ENCODE assay signal across 17 cellular contexts in genomic region chr11:76614471-76615183, GRCh38. TPM values are rescaled to one million over a fixed set of nuclear protein-coding genes. Genes with fewer than 3 reads are reported as not detected.
DNase-seq lines count a peak whose midpoint lies in the region; ATAC-seq, FAIRE-seq and TF ChIP-seq lines count a peak whose summit lies in the region.
"Had no signal": no experiment of that assay in that cellular context is flagged by ENCODE, and none has a peak within 500 bp of the region (broad histone marks: within the 10 kb centered on the region; RNA-seq: fewer than 3 reads in every experiment).

No MANE protein-coding gene starts in this region.

- H3K4me3 ChIP-seq in A549 (no peak overlapping the region), ascending aorta (no peak overlapping the region), fibroblast of the aortic adventitia (ENCODE audit: low read depth, low read length) (no peak overlapping the region), MM.1S (ENCODE audit: low read length) (no peak overlapping the region)
- H3K4me3 ChIP-seq: tibial nerve had no signal

- peaks cover 34% of the 10 kb centered on the region for H3K4me1 Mint-ChIP-seq in osteocyte (ENCODE audit: unreplicated experiment)
- no peaks in the 10 kb centered on the region for H3K4me1 Mint-ChIP-seq in activated T-cell treated with anti-CD3 and anti-CD28 coated beads, Interleukin-2, amount 50 U/mL, for 72 hours (ENCODE audit: low read depth)

- H4K20me1 ChIP-seq in MM.1S (ENCODE audit: insufficient read depth, low read length), result no peaks in the 10 kb centered on the region

- FAIRE-seq in A549 (lab: Jason Lieb, UNC), result no peak

- H3K27me3 Mint-ChIP-seq in osteocyte (ENCODE audit: unreplicated experiment), result no peaks in the 10 kb centered on the region
- H3K27me3 Mint-ChIP-seq in activated T-cell treated with anti-CD3 and anti-CD28 coated beads, Interleukin-2, amount 50 U/mL, for 72 hours (ENCODE audit: low read depth), result no peaks in the 10 kb centered on the region
- H3K27me3 Mint-ChIP-seq: progenitor cell of endocrine pancreas had no signal

- H3K79me2 ChIP-seq in MM.1S (ENCODE audit: low read length), result no peaks in the 10 kb centered on the region

- 77% methylated on average over 11 of the region's 12 CpGs for WGBS in A549 (ENCODE audit: missing lambda C conversion rate)

- H3K4me1 ChIP-seq in A549, result no peaks in the 10 kb centered on the region
- peaks cover 20 to 66% of the 10 kb centered on the region in 2 donors for H3K4me1 ChIP-seq in ascending aorta
- no peaks in the 10 kb centered on the region for H3K4me1 ChIP-seq in MM.1S (ENCODE audit: low read length)

- CTCF ChIA-PET in A549 (lab: Yijun Ruan, JAX), result no interaction called here

- no peaks in the 10 kb centered on the region for H3K9me3 Mint-ChIP-seq in osteocyte (ENCODE audit: unreplicated experiment)
- peaks cover 0 to 3% of the 10 kb centered on the region in 2 donors for H3K9me3 Mint-ChIP-seq in activated T-cell treated with anti-CD3 and anti-CD28 coated beads, Interleukin-2, amount 50 U/mL, for 72 hours

- H3K27ac ChIP-seq in A549 (no peak overlapping the region), ascending aorta (peak overlapping the region; percentile 88 to 94), MM.1S (ENCODE audit: low read length) (no peak overlapping the region)

- intact Hi-C loops in ascending aorta (cut with DNase I), result loop anchor here (1.0 to 5.0 kb wide), 4 partner anchors 36 to 158 kb away; partner anchors contain the start of gene LRRC32

- no peak overlapping the region for H3K9ac ChIP-seq in MM.1S (ENCODE audit: low read length)

- no peak for TF ChIP-seq EP300 in A549 (IDR thresholded peaks at IDR 0.05)

- no peak overlapping the region for H3K4me2 ChIP-seq in A549
- no peak overlapping the region for H3K4me2 ChIP-seq in MM.1S (ENCODE audit: low read depth, low read length)

- no peaks in the 10 kb centered on the region for H3F3A ChIP-seq in MM.1S (ENCODE audit: insufficient read depth, low read length)

- ATAC-seq in A549 (peak; percentile 12 to 57; a peak in 4 of 6 replicates), omental fat pad (ENCODE audit: low FRiP score) (peak; percentile 66)
- ATAC-seq in activated T-cell treated with anti-CD3 and anti-CD28 coated beads, Interleukin-2, amount 50 U/mL, for 72 hours (replicated peaks in 1 of 2), result no peak

- no peak for TF ChIP-seq POLR2A in A549 (IDR thresholded peaks at IDR 0.05; ENCODE audit: low read length)

- DNase-seq in A549 (ENCODE audit: low read depth in 1 of 2, low spot score in 1 of 2) (no peak), ascending aorta (ENCODE audit: low spot score in 2 of 2) (peak; percentile 87 to 97), fibroblast of the aortic adventitia (ENCODE audit: low read depth) (peak; percentile 57), omental fat pad (ENCODE audit: low spot score) (no peak), osteocyte (ENCODE audit: extremely low spot score, unreplicated experiment) (no peak), MM.1S (no peak)
- no peak for DNase-seq in activated T-cell treated with anti-CD3 and anti-CD28 coated beads, Interleukin-2, amount 50 U/mL, for 72 hours
- DNase-seq in activated effector memory CD4-positive, alpha-beta T cell treated with Interleukin-2 at 50 U/mL for 16 hours, result no peak
- DNase-seq: activated CD4-positive, alpha-beta T cell treated with anti-CD3 and anti-CD28 coated beads for 48 hours; activated gamma-delta T cell; cortex of kidney; glutamatergic neuron; Karpas-422; midbrain; NCI-H2081 treated with DMSO at 0.1 percent for 48 hours had no signal

- H3K27me3 ChIP-seq in ascending aorta (no peaks in the 10 kb centered on the region), MM.1S (replicated peaks; ENCODE audit: insufficient read depth, low read length) (no peaks in the 10 kb centered on the region; the same call in 1 of the 2 replicates)
- H3K27me3 ChIP-seq: tibial nerve had no signal

- no peak overlapping the region for H2AFZ ChIP-seq in MM.1S (ENCODE audit: low read length)

- TF ChIP-seq RAD21 in A549 (conservative IDR thresholded peaks at IDR 0.05 in 1 of 2, IDR thresholded peaks at IDR 0.05 in 1 of 2), result no peak

- TF ChIP-seq CTCF in A549 (IDR thresholded peaks at IDR 0.05) (no peak), ascending aorta (IDR thresholded peaks at IDR 0.05) (no peak), fibroblast of the aortic adventitia (IDR thresholded peaks at IDR 0.05; ENCODE audit: insufficient read depth, low read length) (no peak), omental fat pad (IDR thresholded peaks at IDR 0.05) (no peak), osteocyte (IDR thresholded peaks at IDR 0.05) (no peak), MM.1S (IDR thresholded peaks at IDR 0.05; ENCODE audit: low read length) (no peak)

- H3K9me2 ChIP-seq in MM.1S (replicated peaks; ENCODE audit: insufficient read depth, low read length), result no peaks in the 10 kb centered on the region

- H3K27ac Mint-ChIP-seq in osteocyte (ENCODE audit: unreplicated experiment), result no peak overlapping the region
- H3K27ac Mint-ChIP-seq in activated T-cell treated with anti-CD3 and anti-CD28 coated beads, Interleukin-2, amount 50 U/mL, for 72 hours, result no peak overlapping the region
- H3K27ac Mint-ChIP-seq: progenitor cell of endocrine pancreas had no signal

- POLR2A ChIA-PET in A549 (lab: Yijun Ruan, JAX), result no interaction called here

- H3K4me3 Mint-ChIP-seq in osteocyte (ENCODE audit: unreplicated experiment), result no peak overlapping the region
- H3K4me3 Mint-ChIP-seq in activated T-cell treated with anti-CD3 and anti-CD28 coated beads, Interleukin-2, amount 50 U/mL, for 72 hours, result no peak overlapping the region

- H3K36me3 Mint-ChIP-seq in osteocyte (ENCODE audit: unreplicated experiment), result no peaks in the 10 kb centered on the region
- peaks cover 0 to 2% of the 10 kb centered on the region in 2 donors for H3K36me3 Mint-ChIP-seq in activated T-cell treated with anti-CD3 and anti-CD28 coated beads, Interleukin-2, amount 50 U/mL, for 72 hours (ENCODE audit: insufficient read depth in 2 of 2)

- no peaks in the 10 kb centered on the region for H3K36me3 ChIP-seq in ascending aorta
- H3K36me3 ChIP-seq in MM.1S (replicated peaks; ENCODE audit: insufficient read depth, low read length), result no peaks in the 10 kb centered on the region
- H3K36me3 ChIP-seq: tibial nerve had no signal

- H3K9me3 ChIP-seq in A549, result no peaks in the 10 kb centered on the region
- peaks cover 0 to 9% of the 10 kb centered on the region in 2 donors for H3K9me3 ChIP-seq in ascending aorta
- H3K9me3 ChIP-seq in MM.1S (replicated peaks; ENCODE audit: insufficient read depth, low read length), result no peaks in the 10 kb centered on the region
- H3K9me3 ChIP-seq: tibial nerve had no signal

TF ChIP-seq in A549, 52 proteins besides CTCF, POLR2A, EP300 and RAD21:
- no peak for TF ChIP-seq GATA3 (IDR thresholded peaks at IDR 0.05; ENCODE audit: borderline replicate concordance)
- no peak for TF ChIP-seq ZC3H11A (IDR thresholded peaks at IDR 0.05)
- TF ChIP-seq CHD4 (IDR thresholded peaks at IDR 0.05; ENCODE audit: borderline replicate concordance), result no peak
- TF ChIP-seq NFE2L2 (conservative IDR thresholded peaks at IDR 0.05; ENCODE audit: low read length), result no peak
- no peak for TF ChIP-seq MYC (IDR thresholded peaks at IDR 0.05; ENCODE audit: borderline replicate concordance, low read length)

RNA-seq across cellular contexts. Expression of gene LRRC32, which starts 55.9 kb away (rescaled TPM):
- polyA plus RNA-seq in A549 (2011; rRNA removed), result 0.62 and 1.0 TPM in 2 replicates
- polyA plus RNA-seq in A549 (2012; cell fraction: cytosol; rRNA removed), result 0.09 and 0.17 TPM in 2 replicates
- 0.67 and 0.98 TPM in 2 replicates for polyA plus RNA-seq in A549 (2012; cell fraction: nucleus; rRNA removed)
- 0.08 to 0.25 TPM (median 0.16 TPM) in 3 replicates for polyA plus RNA-seq in A549 (2017; fragmentation: RNase III; extraction: RNeasy Plus Mini Kit Qiagen cat#74134 plus additional on column Dnase treatment)
- polyA minus RNA-seq in A549 (2011; rRNA and poly(A)+ RNA removed), result 0.29 and 0.37 TPM in 2 replicates
- total RNA-seq in ascending aorta, result 280 TPM
- 23.1 and 30.0 TPM in 2 replicates for total RNA-seq in fibroblast of the aortic adventitia (ENCODE audit: low replicate concordance)
- total RNA-seq in omental fat pad, result 100 to 1,000 TPM in 1 of 4 donors, 10 to 100 TPM in 3; 18.7 to 222 (median 68.7) TPM
- 35.6 and 39.6 TPM in 2 replicates for total RNA-seq in osteocyte
- total RNA-seq in activated T-cell treated with anti-CD3 and anti-CD28 coated beads, Interleukin-2, amount 50 U/mL, for 72 hours, result 10 to 100 TPM; 12.5 to 16.4 TPM

Comparison
In these comparisons a context has a peak if more than half of its experiments do, and no peak if none do; other contexts are left out.
1. ATAC-seq: peak in A549 (2 of 2) and omental fat pad (single experiment); none in activated T-cell treated with anti-CD3 and anti-CD28 coated beads, Interleukin-2, amount 50 U/mL, for 72 hours (0 of 2).
2. DNase-seq: peak in ascending aorta (2 of 2) and fibroblast of the aortic adventitia (single experiment); none in A549 (0 of 2), omental fat pad (single experiment), osteocyte (single experiment), activated T-cell treated with anti-CD3 and anti-CD28 coated beads, Interleukin-2, amount 50 U/mL, for 72 hours (0 of 2), activated effector memory CD4-positive, alpha-beta T cell treated with Interleukin-2 at 50 U/mL for 16 hours (single experiment) and MM.1S (single experiment).
3. H3K27ac ChIP-seq: peak in ascending aorta (2 of 2); none in A549 (0 of 2) and MM.1S (single experiment).